ENCODE assay signal across 8 cellular contexts in the genomic region with DNA sequence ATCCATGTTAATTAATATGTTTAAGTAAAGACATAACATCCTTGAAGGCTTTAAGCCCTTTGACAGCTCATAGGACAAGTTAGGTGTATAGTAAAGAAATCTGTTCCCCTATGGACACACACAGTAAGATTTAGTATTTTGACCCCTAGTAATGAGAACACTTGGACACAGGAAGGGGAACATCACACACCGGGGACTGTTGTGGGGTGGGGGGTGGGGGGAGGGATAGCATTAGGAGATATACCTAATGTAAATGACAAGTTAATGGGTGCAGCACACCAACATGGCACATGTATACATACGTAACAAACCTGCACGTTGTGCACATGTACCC.
A peak's percentile ranks its signal among the peaks of the same experiment; 100 is the strongest.
ATAC-seq and TF ChIP-seq lines count a peak whose summit lies in the region.
"Not testable (repeated sequence)": the region's sequence is repeated elsewhere in the genome, so short reads cannot be mapped to it uniquely, and the experiment has no call there.

No MANE protein-coding gene starts in this region.

- not testable (repeated sequence) for H3K27me3 ChIP-seq in KMS-11 (ENCODE audit: insufficient read depth, low read depth)

- peaks cover 31% of the 10 kb centered on the region for H3K4me1 ChIP-seq in KMS-11 (ENCODE audit: low read depth, poor library complexity, severe bottlenecking)

- not testable (repeated sequence) for H3K36me3 ChIP-seq in KMS-11 (ENCODE audit: insufficient read depth)

- peak overlapping the region; percentile 56 for H3K4me2 ChIP-seq in KMS-11

- H3K27ac ChIP-seq in KMS-11 = peak overlapping the region; percentile 3; the same call in 1 of the 2 replicates

- H4K20me1 ChIP-seq in KMS-11 (ENCODE audit: insufficient read depth) = not testable (repeated sequence)

- not testable (repeated sequence) for H3K4me3 ChIP-seq in KMS-11 (IDR thresholded peaks at IDR 0.05; ENCODE audit: insufficient read depth, low read depth, low read length)

- H2AFZ ChIP-seq in KMS-11 (ENCODE audit: low read depth) = not testable (repeated sequence)

- not testable (repeated sequence) for H3K79me2 ChIP-seq in KMS-11 (ENCODE audit: insufficient read depth, low read depth)

- H3K9ac ChIP-seq in KMS-11 = not testable (repeated sequence)

- not testable (repeated sequence) for TF ChIP-seq CTCF in KMS-11 (conservative IDR thresholded peaks at IDR 0.05; ENCODE audit: low read depth, low read length)

- ATAC-seq in GM18498 (IDR thresholded peaks at IDR 0.05; ENCODE audit: unreplicated experiment) (peak; percentile 45), GM18873 (IDR thresholded peaks at IDR 0.05; ENCODE audit: low FRiP score, unreplicated experiment) (peak; percentile 28), GM19452 (IDR thresholded peaks at IDR 0.05; ENCODE audit: unreplicated experiment) (peak; percentile 50), GM21529 (IDR thresholded peaks at IDR 0.05; ENCODE audit: unreplicated experiment) (peak; percentile 39), HG02763 (IDR thresholded peaks at IDR 0.05; ENCODE audit: unreplicated experiment) (peak; percentile 40), HG03045 (IDR thresholded peaks at IDR 0.05; ENCODE audit: unreplicated experiment) (peak; percentile 26), HG03354 (IDR thresholded peaks at IDR 0.05; ENCODE audit: poor library complexity, severe bottlenecking, unreplicated experiment) (peak; percentile 48)
